19 cellular contexts compared by ENCODE assay signal in the genomic region with DNA sequence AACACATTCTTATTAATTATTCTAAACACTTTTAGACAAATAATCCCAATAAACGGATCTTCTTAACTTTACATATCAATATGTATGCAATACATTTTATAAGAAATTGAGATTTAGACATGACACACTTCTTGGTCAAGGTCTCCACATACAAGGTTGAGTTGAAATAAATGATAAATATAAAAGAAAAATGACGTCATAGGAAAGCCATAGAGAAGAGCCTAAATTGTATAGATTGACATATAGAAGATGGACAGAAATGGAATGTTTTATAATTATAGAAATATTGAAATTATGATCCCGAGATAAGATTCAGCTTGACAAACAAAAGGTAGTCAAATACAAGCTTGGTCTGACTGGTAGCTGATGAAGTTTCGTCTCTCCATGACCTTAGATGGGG.
A peak's percentile ranks its signal among the peaks of the same experiment; 100 is the strongest.
DNase-seq lines count a peak whose midpoint lies in the region; ATAC-seq, FAIRE-seq and TF ChIP-seq lines count a peak whose summit lies in the region.
"Had no signal": no experiment of that assay in that cellular context is flagged by ENCODE, and none has a peak within 500 bp of the region (broad histone marks: within the 10 kb centered on the region; RNA-seq: fewer than 3 reads in every experiment).

No MANE protein-coding gene starts in this region.

- H3K36me3 ChIP-seq in heart left ventricle (no peaks in the 10 kb centered on the region), astrocyte (ENCODE audit: insufficient read depth, low read length) (no peaks in the 10 kb centered on the region), gastroesophageal sphincter (no peaks in the 10 kb centered on the region), skeletal muscle satellite cell (ENCODE audit: insufficient read depth, low read length) (no peaks in the 10 kb centered on the region)

- no peaks in the 10 kb centered on the region for H3K79me2 ChIP-seq in astrocyte (ENCODE audit: insufficient read depth, low read length)

- H3K9ac ChIP-seq in astrocyte (ENCODE audit: low read length) (no peak overlapping the region), skeletal muscle satellite cell (ENCODE audit: low read depth, low read length) (no peak overlapping the region)
- H3K9ac ChIP-seq: BLaER1 treated with 17β-estradiol and CSF1 and Interleukin-3, amounts not matched to agents 10 nM and 100 nM had no signal

- H3K27me3 Mint-ChIP-seq in astrocyte (ENCODE audit: low read depth, unreplicated experiment): no peaks in the 10 kb centered on the region

- H3K4me3 ChIP-seq in heart left ventricle (no peak overlapping the region), astrocyte (ENCODE audit: insufficient read depth, low read depth, low read length) (no peak overlapping the region), gastroesophageal sphincter (no peak overlapping the region), skeletal muscle satellite cell (ENCODE audit: low read length) (no peak overlapping the region)
- H3K4me3 ChIP-seq: BLaER1 treated with 17β-estradiol and CSF1 and Interleukin-3, amounts not matched to agents 10 nM and 100 nM; PC-9 had no signal

- DNase-seq in heart left ventricle: no peak
- DNase-seq in Right ventricle myocardium inferior (ENCODE audit: missing footprints): no peak
- no peak for DNase-seq in astrocyte (ENCODE audit: low read depth)
- DNase-seq in COLO829 (ENCODE audit: low spot score): no peak
- no peak for DNase-seq in activated effector memory CD4-positive, alpha-beta T cell treated with anti-CD3 and anti-CD28 coated beads, Interleukin-2, amount 50 U/mL, for 16 hours
- DNase-seq: CD8-positive, alpha-beta memory T cell; DND-41; GOT3; Karpas-422; MM.1S; NCI-H1092 treated with DMSO at 0.1 percent for 48 hours; NCI-H1694; NCI-H524; PC-9 had no signal

- no peak for TF ChIP-seq EP300 in gastroesophageal sphincter (IDR thresholded peaks at IDR 0.05)

- H3K9me3 Mint-ChIP-seq in astrocyte (ENCODE audit: unreplicated experiment): peaks cover 5% of the 10 kb centered on the region
- H3K9me3 Mint-ChIP-seq: CD8-positive, alpha-beta memory T cell had no signal

- peak overlapping the region; percentile 27 for H3K4me2 ChIP-seq in astrocyte (ENCODE audit: low read length)
- peak overlapping the region; percentile 68 for H3K4me2 ChIP-seq in skeletal muscle satellite cell (ENCODE audit: low read length)
- H3K4me2 ChIP-seq: BLaER1 treated with 17β-estradiol and CSF1 and Interleukin-3, amounts not matched to agents 10 nM and 100 nM; PC-9 had no signal

- H3K9me3 ChIP-seq in heart left ventricle: peaks cover 0 to 4% (median 0%) of the 10 kb centered on the region in 12 donors
- no peaks in the 10 kb centered on the region for H3K9me3 ChIP-seq in astrocyte (ENCODE audit: insufficient read depth, low read depth, low read length)
- H3K9me3 ChIP-seq in gastroesophageal sphincter: peaks cover 0 to 4% (median 0%) of the 10 kb centered on the region in 3 donors
- H3K9me3 ChIP-seq in skeletal muscle satellite cell (replicated peaks; ENCODE audit: low read length): no peaks in the 10 kb centered on the region

- intact Hi-C loops in heart left ventricle (cut with DNase I) (no loop called here), Right ventricle myocardium inferior (cut with DNase I) (no loop called here)

- H3K36me3 Mint-ChIP-seq in astrocyte (ENCODE audit: low read depth, unreplicated experiment): peaks cover 2% of the 10 kb centered on the region
- H3K36me3 Mint-ChIP-seq: CD8-positive, alpha-beta memory T cell had no signal

- WGBS in heart left ventricle, 4 donors: 80 to 88% (median 86%) methylated on average over 4 of the region's 4 CpGs
- WGBS in gastroesophageal sphincter (ENCODE audit: low coverage in 1 of 2), 2 donors: 65 to 75% methylated on average over 4 of the region's 4 CpGs

- H3K4me1 ChIP-seq in heart left ventricle (peaks cover 0 to 36% (median 8%) of the 10 kb centered on the region in 12 donors), astrocyte (ENCODE audit: insufficient read depth, low read length) (peaks cover 13% of the 10 kb centered on the region), gastroesophageal sphincter (peaks cover 5 to 34% (median 11%) of the 10 kb centered on the region in 3 donors), skeletal muscle satellite cell (ENCODE audit: control insufficient read depth, insufficient read depth, low read length) (peaks cover 29% of the 10 kb centered on the region)
- H3K4me1 ChIP-seq: BLaER1 treated with 17β-estradiol and CSF1 and Interleukin-3, amounts not matched to agents 10 nM and 100 nM had no signal

- H3K27ac Mint-ChIP-seq in astrocyte (ENCODE audit: unreplicated experiment): peak overlapping the region; percentile 79
- H3K27ac Mint-ChIP-seq: CD8-positive, alpha-beta memory T cell had no signal

- H2AFZ ChIP-seq in astrocyte (ENCODE audit: low read depth, low read length): no peak overlapping the region
- H2AFZ ChIP-seq: PC-9 had no signal

- no peak for TF ChIP-seq POLR2A in heart left ventricle (IDR thresholded peaks at IDR 0.05)
- TF ChIP-seq POLR2A in gastroesophageal sphincter (IDR thresholded peaks at IDR 0.05): no peak

- no peak for TF ChIP-seq CTCF in heart left ventricle (IDR thresholded peaks at IDR 0.05)
- TF ChIP-seq CTCF in astrocyte (IDR thresholded peaks at IDR 0.05; ENCODE audit: insufficient read depth, low read depth, low read length): no peak
- no peak for TF ChIP-seq CTCF in gastroesophageal sphincter (IDR thresholded peaks at IDR 0.05)

- no peak for FAIRE-seq in astrocyte (lab: Jason Lieb, UNC)
- FAIRE-seq: G401.6 had no signal

- H3K4me3 Mint-ChIP-seq in astrocyte (ENCODE audit: unreplicated experiment): no peak overlapping the region
- H3K4me3 Mint-ChIP-seq: CD8-positive, alpha-beta memory T cell had no signal

- H3K27ac ChIP-seq in heart left ventricle: peak overlapping the region in 11 of 12 donors; percentile 6 to 78 (median 64)
- H3K27ac ChIP-seq in astrocyte (ENCODE audit: low read depth, low read length): peak overlapping the region; percentile 71
- peak overlapping the region in 3 of 4 donors; percentile 60 to 72 (median 62) for H3K27ac ChIP-seq in gastroesophageal sphincter
- H3K27ac ChIP-seq: BLaER1 treated with 17β-estradiol and CSF1 and Interleukin-3, amounts not matched to agents 10 nM and 100 nM; PC-9 had no signal

- H3K4me1 Mint-ChIP-seq in astrocyte (ENCODE audit: low read depth, unreplicated experiment): peaks cover 15% of the 10 kb centered on the region
- H3K4me1 Mint-ChIP-seq: CD8-positive, alpha-beta memory T cell had no signal

- H4K20me1 ChIP-seq in astrocyte (ENCODE audit: insufficient read depth, low read length): no peaks in the 10 kb centered on the region
- H4K20me1 ChIP-seq: BLaER1 treated with 17β-estradiol and CSF1 and Interleukin-3, amounts not matched to agents 10 nM and 100 nM had no signal

- no peak for ATAC-seq in heart left ventricle
- ATAC-seq in Right ventricle myocardium inferior: no peak
- no peak for ATAC-seq in gastroesophageal sphincter
- ATAC-seq in GM19324 (IDR thresholded peaks at IDR 0.05; ENCODE audit: low FRiP score, unreplicated experiment): no peak

- H3K27me3 ChIP-seq in heart left ventricle: no peaks in the 10 kb centered on the region
- no peaks in the 10 kb centered on the region for H3K27me3 ChIP-seq in astrocyte (ENCODE audit: insufficient read depth, low read length)
- H3K27me3 ChIP-seq in gastroesophageal sphincter: no peaks in the 10 kb centered on the region
- H3K27me3 ChIP-seq in skeletal muscle satellite cell (ENCODE audit: control insufficient read depth, insufficient read depth, low read length): no peaks in the 10 kb centered on the region
- H3K27me3 ChIP-seq: BLaER1 treated with 17β-estradiol and CSF1 and Interleukin-3, amounts not matched to agents 10 nM and 100 nM had no signal
